ENCODE assay signal across 24 cellular contexts in genomic region chr11:85765835-85766234, GRCh38.
"Had no signal": no experiment of that assay in that cellular context is flagged by ENCODE, and none has a peak within 500 bp of the region (broad histone marks: within the 10 kb centered on the region; RNA-seq: fewer than 3 reads in every experiment).

No MANE protein-coding gene starts in this region.

- DNase-seq: IMR-90, Karpas-422, KG1, MG63, NCI-H1092, NCI-H1105 treated with DMSO at 0.1 percent for 48 hours, NCI-H1417 treated with DMSO at 0.1 percent for 48 hours, NCI-H146, NCI-H1694 treated with DMSO at 0.1 percent for 48 hours, NCI-H2029, NCI-H2081 treated with DMSO at 0.1 percent for 48 hours, NCI-H2171, NCI-H226, NCI-H446, NCI-H510A, NCI-H524 treated with DMSO at 0.1 percent for 48 hours, NCI-H69, NCI-H774, SHP77 treated with DMSO at 0.1 percent for 48 hours, SJCRH30 had no signal

- H3K27ac ChIP-seq: SJCRH30 had no signal

- H3K36me3 ChIP-seq: MG63, SJCRH30 had no signal

- ATAC-seq: HepG2, Panc1, Right ventricle myocardium inferior, SK-N-SH treated with all-trans-retinoic acid at 6 μM for 48 hours had no signal

- H3K27me3 ChIP-seq: MG63, SJCRH30 had no signal

- H3K4me3 ChIP-seq: MG63, SJCRH30 had no signal
